18 cellular contexts compared by ENCODE assay signal in genomic region chr10:24904830-24905229, GRCh38.
"Had no signal": no experiment of that assay in that cellular context is flagged by ENCODE, and none has a peak within 500 bp of the region (broad histone marks: within the 10 kb centered on the region; RNA-seq: fewer than 3 reads in every experiment).

No MANE protein-coding gene starts in this region.

- H3K9me3 Mint-ChIP-seq: dendritic cell treated with granulocyte-macrophage colony-stimulating factor and Interleukin-4, amounts not matched to agents 40 ng/mL and 50 ng/mL, for 4 days; effector memory CD8-positive, alpha-beta T cell; naive thymus-derived CD8-positive, alpha-beta T cell; stimulated activated effector memory CD8-positive, alpha-beta T cell treated with anti-CD3 and anti-CD28 coated beads, Interleukin-12 subunit alpha, Interleukin-12 subunit beta, amount 100 ng/mL, for 72 hours had no signal

- ATAC-seq: effector memory CD8-positive, alpha-beta T cell; left cardiac atrium; naive thymus-derived CD8-positive, alpha-beta T cell; stimulated activated effector memory CD8-positive, alpha-beta T cell treated with anti-CD3 and anti-CD28 coated beads, Interleukin-12 subunit alpha, Interleukin-12 subunit beta, amount 100 ng/mL, for 72 hours; stimulated activated naive CD8-positive, alpha-beta T cell treated with anti-CD3 and anti-CD28 coated beads, Interleukin-15, Interleukin-2, amounts not matched to agents 100 U/mL and 50 U/mL, for 24 hours; upper lobe of right lung had no signal

- H3K36me3 ChIP-seq: neutrophil, right atrium auricular region, tibial artery, upper lobe of right lung had no signal

- H3K36me3 Mint-ChIP-seq: naive thymus-derived CD8-positive, alpha-beta T cell; stimulated activated effector memory CD8-positive, alpha-beta T cell treated with anti-CD3 and anti-CD28 coated beads, Interleukin-12 subunit alpha, Interleukin-12 subunit beta, amount 100 ng/mL, for 72 hours had no signal

- H3K4me3 Mint-ChIP-seq: dendritic cell treated with granulocyte-macrophage colony-stimulating factor and Interleukin-4, amounts not matched to agents 40 ng/mL and 50 ng/mL, for 4 days; effector memory CD8-positive, alpha-beta T cell; naive thymus-derived CD8-positive, alpha-beta T cell; stimulated activated effector memory CD8-positive, alpha-beta T cell treated with anti-CD3 and anti-CD28 coated beads, Interleukin-12 subunit alpha, Interleukin-12 subunit beta, amount 100 ng/mL, for 72 hours had no signal

- H3K9me3 ChIP-seq: neutrophil, right atrium auricular region, tibial artery, upper lobe of right lung had no signal

- H3K27me3 ChIP-seq: hepatocyte, neutrophil, right atrium auricular region, tibial artery, upper lobe of right lung had no signal

- H2AFZ ChIP-seq: hepatocyte had no signal

- H3K27ac Mint-ChIP-seq: naive thymus-derived CD8-positive, alpha-beta T cell; stimulated activated effector memory CD8-positive, alpha-beta T cell treated with anti-CD3 and anti-CD28 coated beads, Interleukin-12 subunit alpha, Interleukin-12 subunit beta, amount 100 ng/mL, for 72 hours had no signal

- DNase-seq: effector memory CD8-positive, alpha-beta T cell; foreskin melanocyte; head of caudate nucleus; kidney; left cardiac atrium; naive thymus-derived CD8-positive, alpha-beta T cell; posterior cingulate gyrus; stimulated activated CD4-positive, alpha-beta T cell treated with anti-CD3 and anti-CD28 coated beads, Interleukin-4, amount 100 ng/mL, for 1 hour; stimulated activated CD8-positive, alpha-beta memory T cell treated with anti-CD3 and anti-CD28 coated beads, Interleukin-4, amount 100 ng/mL, for 48 hours; stimulated activated naive CD8-positive, alpha-beta T cell treated with anti-CD3 and anti-CD28 coated beads, Interleukin-15, Interleukin-2, amounts not matched to agents 100 U/mL and 50 U/mL, for 24 hours; tibial artery; upper lobe of right lung had no signal

- H3K4me3 ChIP-seq: hepatocyte, right atrium auricular region, smooth muscle cell, tibial artery, upper lobe of right lung had no signal

- H3K4me2 ChIP-seq: hepatocyte, smooth muscle cell had no signal

- H3K27ac ChIP-seq: hepatocyte, neutrophil, right atrium auricular region, tibial artery, upper lobe of right lung had no signal

- H3K79me2 ChIP-seq: hepatocyte had no signal

- H3K27me3 Mint-ChIP-seq: effector memory CD8-positive, alpha-beta T cell; naive thymus-derived CD8-positive, alpha-beta T cell had no signal
